20 cellular contexts compared by ENCODE assay signal in genomic region chr10:48533951-48534720, GRCh38.
DNase-seq lines count a peak whose midpoint lies in the region; ATAC-seq, FAIRE-seq and TF ChIP-seq lines count a peak whose summit lies in the region.
"Had no signal": no experiment of that assay in that cellular context is flagged by ENCODE, and none has a peak within 500 bp of the region (broad histone marks: within the 10 kb centered on the region; RNA-seq: fewer than 3 reads in every experiment).

No MANE protein-coding gene starts in this region.

- peak overlapping the region; percentile 5 for H2AFZ ChIP-seq in astrocyte (ENCODE audit: low read depth, low read length)

- no peak overlapping the region for H3K4me3 ChIP-seq in astrocyte (ENCODE audit: insufficient read depth, low read depth, low read length)
- H3K4me3 ChIP-seq: mucosa of descending colon, Peyer's patch had no signal

- no peak for FAIRE-seq in astrocyte (lab: Jason Lieb, UNC)
- no peak for FAIRE-seq in H54 (lab: Jason Lieb, UNC)
- FAIRE-seq: endometrium, GM12891, keratinocyte had no signal

- H3K4me3 Mint-ChIP-seq in astrocyte (ENCODE audit: unreplicated experiment) = no peak overlapping the region
- no peak overlapping the region for H3K4me3 Mint-ChIP-seq in activated naive CD8-positive, alpha-beta T cell treated with anti-CD3 and anti-CD28 coated beads, Interleukin-2, amount 50 U/mL, for 24 hours
- H3K4me3 Mint-ChIP-seq: activated B cell treated with CpG ODN at 0.5 μM for 24 hours; activated naive CD4-positive, alpha-beta T cell treated with anti-CD3 and anti-CD28 coated beads for 36 hours; IgD-negative memory B cell; T-cell had no signal

- H3K9me3 Mint-ChIP-seq in astrocyte (ENCODE audit: unreplicated experiment) = no peaks in the 10 kb centered on the region
- no peaks in the 10 kb centered on the region for H3K9me3 Mint-ChIP-seq in activated naive CD8-positive, alpha-beta T cell treated with anti-CD3 and anti-CD28 coated beads, Interleukin-2, amount 50 U/mL, for 24 hours
- H3K9me3 Mint-ChIP-seq: activated B cell treated with CpG ODN at 0.5 μM for 24 hours; activated naive CD4-positive, alpha-beta T cell treated with anti-CD3 and anti-CD28 coated beads for 36 hours; IgD-negative memory B cell; T-cell had no signal

- peaks cover 15% of the 10 kb centered on the region for H4K20me1 ChIP-seq in astrocyte (ENCODE audit: insufficient read depth, low read length)

- H3K27ac Mint-ChIP-seq in astrocyte (ENCODE audit: unreplicated experiment) = no peak overlapping the region
- H3K27ac Mint-ChIP-seq in activated naive CD8-positive, alpha-beta T cell treated with anti-CD3 and anti-CD28 coated beads, Interleukin-2, amount 50 U/mL, for 24 hours = no peak overlapping the region
- H3K27ac Mint-ChIP-seq: activated B cell treated with CpG ODN at 0.5 μM for 24 hours; activated naive CD4-positive, alpha-beta T cell treated with anti-CD3 and anti-CD28 coated beads for 36 hours; IgD-negative memory B cell; progenitor cell of endocrine pancreas; T-cell had no signal

- no peak for TF ChIP-seq CTCF in astrocyte (IDR thresholded peaks at IDR 0.05; ENCODE audit: insufficient read depth, low read depth, low read length)

- no peak overlapping the region for H3K4me2 ChIP-seq in astrocyte (ENCODE audit: low read length)

- H3K4me1 ChIP-seq in astrocyte (ENCODE audit: insufficient read depth, low read length) = no peaks in the 10 kb centered on the region
- H3K4me1 ChIP-seq: Peyer's patch had no signal

- H3K27me3 ChIP-seq in astrocyte (ENCODE audit: insufficient read depth, low read length) = no peaks in the 10 kb centered on the region
- H3K27me3 ChIP-seq: Peyer's patch had no signal

- no peaks in the 10 kb centered on the region for H3K36me3 Mint-ChIP-seq in astrocyte (ENCODE audit: low read depth, unreplicated experiment)
- H3K36me3 Mint-ChIP-seq in activated naive CD8-positive, alpha-beta T cell treated with anti-CD3 and anti-CD28 coated beads, Interleukin-2, amount 50 U/mL, for 24 hours (ENCODE audit: low read depth) = no peaks in the 10 kb centered on the region
- H3K36me3 Mint-ChIP-seq: IgD-negative memory B cell, T-cell had no signal

- H3K36me3 ChIP-seq in astrocyte (ENCODE audit: insufficient read depth, low read length) = peaks cover 2% of the 10 kb centered on the region
- H3K36me3 ChIP-seq: Peyer's patch had no signal

- H3K4me1 Mint-ChIP-seq in astrocyte (ENCODE audit: low read depth, unreplicated experiment) = no peaks in the 10 kb centered on the region
- H3K4me1 Mint-ChIP-seq in activated naive CD8-positive, alpha-beta T cell treated with anti-CD3 and anti-CD28 coated beads, Interleukin-2, amount 50 U/mL, for 24 hours = no peaks in the 10 kb centered on the region
- H3K4me1 Mint-ChIP-seq: activated B cell treated with CpG ODN at 0.5 μM for 24 hours, T-cell had no signal

- H3K27ac ChIP-seq in astrocyte (ENCODE audit: low read depth, low read length) = no peak overlapping the region
- H3K27ac ChIP-seq: Peyer's patch had no signal

- TF ChIP-seq POLR2A in H54 (IDR thresholded peaks at IDR 0.05; ENCODE audit: low read depth, low read length) = no peak

- no peak overlapping the region for H3K9ac ChIP-seq in astrocyte (ENCODE audit: low read length)

- H3K9me3 ChIP-seq in astrocyte (ENCODE audit: insufficient read depth, low read depth, low read length) = no peaks in the 10 kb centered on the region
- H3K9me3 ChIP-seq: mucosa of descending colon, Peyer's patch had no signal

- peaks cover 16% of the 10 kb centered on the region for H3K27me3 Mint-ChIP-seq in astrocyte (ENCODE audit: low read depth, unreplicated experiment)
- H3K27me3 Mint-ChIP-seq in activated naive CD8-positive, alpha-beta T cell treated with anti-CD3 and anti-CD28 coated beads, Interleukin-2, amount 50 U/mL, for 24 hours = peaks cover 8% of the 10 kb centered on the region

- H3K79me2 ChIP-seq in astrocyte (ENCODE audit: insufficient read depth, low read length) = peaks cover 11% of the 10 kb centered on the region

- ATAC-seq in activated naive CD8-positive, alpha-beta T cell treated with anti-CD3 and anti-CD28 coated beads, Interleukin-2, amount 50 U/mL, for 24 hours = no peak
- ATAC-seq: mucosa of descending colon, T-cell had no signal

- DNase-seq in AG08396 (ENCODE audit: low spot score) = peak; percentile 59
- DNase-seq in GM04503 (ENCODE audit: low read depth) = peak; percentile 47
- DNase-seq in astrocyte (ENCODE audit: low read depth) = peak; percentile 63
- DNase-seq in iPS-NIHi11 (ENCODE audit: low spot score) = peak; percentile 56
- no peak for DNase-seq in activated naive CD8-positive, alpha-beta T cell treated with anti-CD3 and anti-CD28 coated beads, Interleukin-2, amount 50 U/mL, for 24 hours
- no peak for DNase-seq in epidermal melanocyte (ENCODE audit: insufficient read length, low spot score)
- DNase-seq in D341Med (ENCODE audit: low spot score) = no peak
- no peak for DNase-seq in H54 (ENCODE audit: insufficient read length, low spot score)
- DNase-seq: activated B cell treated with CpG ODN at 0.5 μM for 24 hours; activated naive CD4-positive, alpha-beta T cell treated with anti-CD3 and anti-CD28 coated beads for 36 hours; DND-41; mucosa of descending colon; NCI-H1105; Peyer's patch; T-cell had no signal

Comparison
In these comparisons a context has a peak if more than half of its experiments do, and no peak if none do; other contexts are left out.
1. DNase-seq: peak in AG08396 (single experiment), GM04503 (single experiment), astrocyte (single experiment) and iPS-NIHi11 (single experiment); none in activated naive CD8-positive, alpha-beta T cell treated with anti-CD3 and anti-CD28 coated beads, Interleukin-2, amount 50 U/mL, for 24 hours (single experiment), epidermal melanocyte (single experiment), D341Med (single experiment) and H54 (single experiment).